1 cellular context compared by ENCODE assay signal in the genomic region with DNA sequence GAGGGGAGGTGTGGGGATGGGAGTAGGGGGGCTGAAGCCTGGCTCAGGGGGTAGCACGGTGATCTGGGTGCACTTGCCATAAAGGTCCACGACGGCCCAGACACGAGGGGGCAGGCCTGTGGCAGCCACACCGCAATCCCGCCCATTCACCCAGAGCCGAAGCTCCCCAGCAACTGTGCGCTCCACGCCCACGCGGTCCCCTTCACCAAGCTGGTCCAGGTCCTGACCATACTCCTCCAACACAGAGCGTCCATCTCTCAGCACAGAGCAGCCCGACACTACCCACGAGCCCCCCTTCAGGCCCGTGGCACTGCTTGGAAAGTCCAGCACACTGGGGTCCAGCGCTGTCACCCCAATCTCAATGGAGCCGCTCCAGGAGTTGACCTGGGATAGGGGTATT.
TF ChIP-seq lines count a peak whose summit lies in the region.

No MANE protein-coding gene starts in this region.

TF ChIP-seq in GM12878, 131 proteins besides CTCF, POLR2A, EP300 and RAD21:
- TF ChIP-seq FOXK2 (IDR thresholded peaks at IDR 0.05) (no peak), ZSCAN29 (IDR thresholded peaks at IDR 0.05) (no peak), MEF2B (IDR thresholded peaks at IDR 0.05; ENCODE audit: partially characterized antibody, poor library complexity, severe bottlenecking) (no peak), HDGF (IDR thresholded peaks at IDR 0.05) (no peak), MEF2A (IDR thresholded peaks at IDR 0.05; ENCODE audit: insufficient read depth, low read depth, low read length) (no peak), IRF4 (IDR thresholded peaks at IDR 0.05; ENCODE audit: low read depth, low read length) (no peak), CEBPB (IDR thresholded peaks at IDR 0.05; ENCODE audit: borderline replicate concordance in 1 of 2, low read depth in 2 of 2, low read length in 2 of 2) (no peak), PAX5 (IDR thresholded peaks at IDR 0.05; ENCODE audit: borderline replicate concordance, low read depth, low read length) (no peak), ZNF207 (IDR thresholded peaks at IDR 0.05; ENCODE audit: borderline replicate concordance) (no peak), TAF1 (IDR thresholded peaks at IDR 0.05; ENCODE audit: borderline replicate concordance, low read depth, low read length) (no peak), MYB (IDR thresholded peaks at IDR 0.05; ENCODE audit: borderline replicate concordance, low read depth, low read length) (no peak), SMARCA5 (IDR thresholded peaks at IDR 0.05) (no peak), JUND (IDR thresholded peaks at IDR 0.05; ENCODE audit: low read depth, low read length) (no peak), WRNIP1 (IDR thresholded peaks at IDR 0.05; ENCODE audit: borderline replicate concordance, low read depth, low read length) (no peak)
- TF ChIP-seq, protein P1, sequence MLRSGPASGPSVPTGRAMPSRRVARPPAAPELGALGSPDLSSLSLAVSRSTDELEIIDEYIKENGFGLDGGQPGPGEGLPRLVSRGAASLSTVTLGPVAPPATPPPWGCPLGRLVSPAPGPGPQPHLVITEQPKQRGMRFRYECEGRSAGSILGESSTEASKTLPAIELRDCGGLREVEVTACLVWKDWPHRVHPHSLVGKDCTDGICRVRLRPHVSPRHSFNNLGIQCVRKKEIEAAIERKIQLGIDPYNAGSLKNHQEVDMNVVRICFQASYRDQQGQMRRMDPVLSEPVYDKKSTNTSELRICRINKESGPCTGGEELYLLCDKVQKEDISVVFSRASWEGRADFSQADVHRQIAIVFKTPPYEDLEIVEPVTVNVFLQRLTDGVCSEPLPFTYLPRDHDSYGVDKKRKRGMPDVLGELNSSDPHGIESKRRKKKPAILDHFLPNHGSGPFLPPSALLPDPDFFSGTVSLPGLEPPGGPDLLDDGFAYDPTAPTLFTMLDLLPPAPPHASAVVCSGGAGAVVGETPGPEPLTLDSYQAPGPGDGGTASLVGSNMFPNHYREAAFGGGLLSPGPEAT (IDR thresholded peaks at IDR 0.05; ENCODE audit: low read depth): no peak
- TF ChIP-seq, protein P2, sequence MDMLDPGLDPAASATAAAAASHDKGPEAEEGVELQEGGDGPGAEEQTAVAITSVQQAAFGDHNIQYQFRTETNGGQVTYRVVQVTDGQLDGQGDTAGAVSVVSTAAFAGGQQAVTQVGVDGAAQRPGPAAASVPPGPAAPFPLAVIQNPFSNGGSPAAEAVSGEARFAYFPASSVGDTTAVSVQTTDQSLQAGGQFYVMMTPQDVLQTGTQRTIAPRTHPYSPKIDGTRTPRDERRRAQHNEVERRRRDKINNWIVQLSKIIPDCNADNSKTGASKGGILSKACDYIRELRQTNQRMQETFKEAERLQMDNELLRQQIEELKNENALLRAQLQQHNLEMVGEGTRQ (IDR thresholded peaks at IDR 0.05; ENCODE audit: borderline replicate concordance, low read depth, low read length): no peak
- TF ChIP-seq, protein P3, sequence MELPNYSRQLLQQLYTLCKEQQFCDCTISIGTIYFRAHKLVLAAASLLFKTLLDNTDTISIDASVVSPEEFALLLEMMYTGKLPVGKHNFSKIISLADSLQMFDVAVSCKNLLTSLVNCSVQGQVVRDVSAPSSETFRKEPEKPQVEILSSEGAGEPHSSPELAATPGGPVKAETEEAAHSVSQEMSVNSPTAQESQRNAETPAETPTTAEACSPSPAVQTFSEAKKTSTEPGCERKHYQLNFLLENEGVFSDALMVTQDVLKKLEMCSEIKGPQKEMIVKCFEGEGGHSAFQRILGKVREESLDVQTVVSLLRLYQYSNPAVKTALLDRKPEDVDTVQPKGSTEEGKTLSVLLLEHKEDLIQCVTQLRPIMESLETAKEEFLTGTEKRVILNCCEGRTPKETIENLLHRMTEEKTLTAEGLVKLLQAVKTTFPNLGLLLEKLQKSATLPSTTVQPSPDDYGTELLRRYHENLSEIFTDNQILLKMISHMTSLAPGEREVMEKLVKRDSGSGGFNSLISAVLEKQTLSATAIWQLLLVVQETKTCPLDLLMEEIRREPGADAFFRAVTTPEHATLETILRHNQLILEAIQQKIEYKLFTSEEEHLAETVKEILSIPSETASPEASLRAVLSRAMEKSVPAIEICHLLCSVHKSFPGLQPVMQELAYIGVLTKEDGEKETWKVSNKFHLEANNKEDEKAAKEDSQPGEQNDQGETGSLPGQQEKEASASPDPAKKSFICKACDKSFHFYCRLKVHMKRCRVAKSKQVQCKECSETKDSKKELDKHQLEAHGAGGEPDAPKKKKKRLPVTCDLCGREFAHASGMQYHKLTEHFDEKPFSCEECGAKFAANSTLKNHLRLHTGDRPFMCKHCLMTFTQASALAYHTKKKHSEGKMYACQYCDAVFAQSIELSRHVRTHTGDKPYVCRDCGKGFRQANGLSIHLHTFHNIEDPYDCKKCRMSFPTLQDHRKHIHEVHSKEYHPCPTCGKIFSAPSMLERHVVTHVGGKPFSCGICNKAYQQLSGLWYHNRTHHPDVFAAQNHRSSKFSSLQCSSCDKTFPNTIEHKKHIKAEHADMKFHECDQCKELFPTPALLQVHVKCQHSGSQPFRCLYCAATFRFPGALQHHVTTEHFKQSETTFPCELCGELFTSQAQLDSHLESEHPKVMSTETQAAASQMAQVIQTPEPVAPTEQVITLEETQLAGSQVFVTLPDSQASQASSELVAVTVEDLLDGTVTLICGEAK (IDR thresholded peaks at IDR 0.05; ENCODE audit: borderline replicate concordance): no peak
- TF ChIP-seq, protein P4, sequence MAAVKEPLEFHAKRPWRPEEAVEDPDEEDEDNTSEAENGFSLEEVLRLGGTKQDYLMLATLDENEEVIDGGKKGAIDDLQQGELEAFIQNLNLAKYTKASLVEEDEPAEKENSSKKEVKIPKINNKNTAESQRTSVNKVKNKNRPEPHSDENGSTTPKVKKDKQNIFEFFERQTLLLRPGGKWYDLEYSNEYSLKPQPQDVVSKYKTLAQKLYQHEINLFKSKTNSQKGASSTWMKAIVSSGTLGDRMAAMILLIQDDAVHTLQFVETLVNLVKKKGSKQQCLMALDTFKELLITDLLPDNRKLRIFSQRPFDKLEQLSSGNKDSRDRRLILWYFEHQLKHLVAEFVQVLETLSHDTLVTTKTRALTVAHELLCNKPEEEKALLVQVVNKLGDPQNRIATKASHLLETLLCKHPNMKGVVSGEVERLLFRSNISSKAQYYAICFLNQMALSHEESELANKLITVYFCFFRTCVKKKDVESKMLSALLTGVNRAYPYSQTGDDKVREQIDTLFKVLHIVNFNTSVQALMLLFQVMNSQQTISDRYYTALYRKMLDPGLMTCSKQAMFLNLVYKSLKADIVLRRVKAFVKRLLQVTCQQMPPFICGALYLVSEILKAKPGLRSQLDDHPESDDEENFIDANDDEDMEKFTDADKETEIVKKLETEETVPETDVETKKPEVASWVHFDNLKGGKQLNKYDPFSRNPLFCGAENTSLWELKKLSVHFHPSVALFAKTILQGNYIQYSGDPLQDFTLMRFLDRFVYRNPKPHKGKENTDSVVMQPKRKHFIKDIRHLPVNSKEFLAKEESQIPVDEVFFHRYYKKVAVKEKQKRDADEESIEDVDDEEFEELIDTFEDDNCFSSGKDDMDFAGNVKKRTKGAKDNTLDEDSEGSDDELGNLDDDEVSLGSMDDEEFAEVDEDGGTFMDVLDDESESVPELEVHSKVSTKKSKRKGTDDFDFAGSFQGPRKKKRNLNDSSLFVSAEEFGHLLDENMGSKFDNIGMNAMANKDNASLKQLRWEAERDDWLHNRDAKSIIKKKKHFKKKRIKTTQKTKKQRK (IDR thresholded peaks at IDR 0.05; ENCODE audit: low read depth, low read length): no peak
